Comparison of ENCODE assay signal across 31 cellular contexts in the genomic region with DNA sequence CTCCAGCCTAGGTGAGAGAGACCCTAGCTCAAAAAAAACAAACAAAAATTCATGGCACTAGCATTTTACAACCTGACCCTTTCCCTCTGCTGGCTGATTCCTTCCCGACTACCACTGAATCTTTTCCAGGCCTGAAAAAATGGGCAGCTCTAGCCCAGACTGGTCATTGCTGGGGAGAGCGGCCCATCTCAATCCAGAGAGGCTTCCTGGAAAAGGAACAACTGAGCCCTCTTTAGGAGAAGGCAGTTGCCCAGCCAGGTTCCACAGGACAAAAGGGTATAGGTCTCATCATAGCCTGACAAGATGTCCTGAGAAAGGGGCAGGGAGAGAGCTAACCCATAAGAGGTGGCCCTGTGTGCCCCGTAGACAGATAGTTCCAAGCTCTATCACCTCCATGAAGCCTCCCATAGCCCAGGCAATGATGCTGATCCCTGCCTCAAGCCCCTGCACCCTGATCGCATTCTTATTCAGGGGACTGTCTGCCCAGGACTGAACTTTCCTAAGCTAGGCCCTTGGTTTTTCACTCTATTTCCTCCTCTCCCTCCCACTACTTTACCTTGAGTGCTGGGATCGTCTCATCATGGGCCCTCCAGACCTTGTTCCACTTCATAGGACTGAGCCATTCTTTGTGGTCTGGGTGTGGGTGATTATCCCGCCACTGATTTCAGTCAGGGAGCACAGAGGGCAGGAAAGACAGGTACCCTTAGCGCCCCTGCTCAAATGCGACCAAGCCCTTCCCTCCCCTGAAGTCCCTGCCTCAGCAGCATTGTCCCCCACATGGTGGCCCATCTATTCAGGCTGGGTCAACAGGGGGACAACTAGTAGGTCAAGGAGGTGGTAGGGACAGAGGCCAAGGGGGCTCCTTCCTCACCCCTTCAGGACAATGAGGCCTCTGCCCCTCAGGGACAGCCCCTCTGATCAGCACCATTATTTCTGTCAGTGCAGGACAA. TPM values are rescaled to one million over a fixed set of nuclear protein-coding genes. Genes with fewer than 3 reads are reported as not detected.
DNase-seq lines count a peak whose midpoint lies in the region; ATAC-seq and TF ChIP-seq lines count a peak whose summit lies in the region.
"Had no signal": no experiment of that assay in that cellular context is flagged by ENCODE, and none has a peak within 500 bp of the region (broad histone marks: within the 10 kb centered on the region; RNA-seq: fewer than 3 reads in every experiment).

No MANE protein-coding gene starts in this region.

- no peak overlapping the region for H3K23ac ChIP-seq in H9 (ENCODE audit: insufficient read length, low read depth, low read length)

- H3K27me3 ChIP-seq in H9 (ENCODE audit: insufficient read depth, low read length) = peaks cover 4% of the 10 kb centered on the region; the same call in 1 of the 2 replicates
- peaks cover 70% of the 10 kb centered on the region for H3K27me3 ChIP-seq in iPS-15b (ENCODE audit: control insufficient read depth, insufficient read depth, low read length)
- peaks cover 0 to 65% (median 5%) of the 10 kb centered on the region in 4 donors for H3K27me3 ChIP-seq in esophagus squamous epithelium
- H3K27me3 ChIP-seq: ascending aorta, ovary had no signal

- H3K18ac ChIP-seq in H9 (ENCODE audit: insufficient read length, low read depth, low read length) = no peak overlapping the region

- no peaks in the 10 kb centered on the region for H3K79me2 ChIP-seq in H9 (ENCODE audit: insufficient read depth, low read length)

- no peak overlapping the region for H3K14ac ChIP-seq in H9 (ENCODE audit: insufficient read depth, low read length)

- no peak overlapping the region for H2AFZ ChIP-seq in H9 (ENCODE audit: low read length)

- H2BK15ac ChIP-seq in H9 (ENCODE audit: low read depth, low read length) = no peak overlapping the region

- no peak for ATAC-seq in HG03571 (IDR thresholded peaks at IDR 0.05; ENCODE audit: unreplicated experiment)
- ATAC-seq: activated CD8-positive, alpha-beta T cell treated with anti-CD3 and anti-CD28 coated beads for 36 hours; CD8-positive, alpha-beta T cell; gastroesophageal sphincter; naive thymus-derived CD4-positive, alpha-beta T cell; right cardiac atrium; SK-N-SH treated with all-trans-retinoic acid at 6 μM for 48 hours; T-helper 17 cell had no signal

- peaks cover 46 to 54% of the 10 kb centered on the region in 2 experiments for H3K4me1 Mint-ChIP-seq in H9
- no peaks in the 10 kb centered on the region for H3K4me1 Mint-ChIP-seq in progenitor cell of endocrine pancreas (ENCODE audit: low read depth)

- H3K9me3 ChIP-seq in H9 (ENCODE audit: control insufficient read depth, low read depth, low read length) (no peaks in the 10 kb centered on the region), iPS-15b (ENCODE audit: control insufficient read depth, insufficient read depth, low read length) (no peaks in the 10 kb centered on the region), esophagus squamous epithelium (no peaks in the 10 kb centered on the region)
- H3K9me3 ChIP-seq: ascending aorta, gastroesophageal sphincter, ovary, spleen had no signal

- no peak overlapping the region for H4K91ac ChIP-seq in H9 (ENCODE audit: insufficient read length, low read depth, low read length)

- no peak overlapping the region for H3K4me2 ChIP-seq in H9 (ENCODE audit: insufficient read depth, insufficient read length, low read length)

- no peak for TF ChIP-seq CTCF in H9 (conservative IDR thresholded peaks at IDR 0.05)
- no peak for TF ChIP-seq CTCF in progenitor cell of endocrine pancreas (IDR thresholded peaks at IDR 0.05; ENCODE audit: unreplicated experiment)
- no peak for TF ChIP-seq CTCF in esophagus squamous epithelium (IDR thresholded peaks at IDR 0.05)

- H4K5ac ChIP-seq in H9 (ENCODE audit: insufficient read length, low read depth, low read length) = no peak overlapping the region

- H3K36me3 Mint-ChIP-seq in H9 (ENCODE audit: insufficient read depth in 1 of 3, low read depth in 3 of 3) (no peaks in the 10 kb centered on the region; a peak in 2 of 7 replicates), progenitor cell of endocrine pancreas (ENCODE audit: insufficient read depth) (no peaks in the 10 kb centered on the region)
- H3K36me3 Mint-ChIP-seq: activated naive CD8-positive, alpha-beta T cell treated with anti-CD3 and anti-CD28 coated beads for 36 hours; CD8-positive, alpha-beta T cell; mesothelial cell of epicardium; naive thymus-derived CD4-positive, alpha-beta T cell had no signal

- H2BK5ac ChIP-seq in H9 (ENCODE audit: insufficient read length, low read length) = no peak overlapping the region

- no peak overlapping the region for H3T11ph ChIP-seq in H9 (ENCODE audit: low read length)

- H3K36me3 ChIP-seq in iPS-15b (ENCODE audit: control insufficient read depth, insufficient read depth, low read length) (no peaks in the 10 kb centered on the region), esophagus squamous epithelium (no peaks in the 10 kb centered on the region)
- H3K36me3 ChIP-seq: ascending aorta, gastroesophageal sphincter, ovary, spleen had no signal

- H3K9ac ChIP-seq in H9 (ENCODE audit: extremely low read depth, insufficient read length, low read length) (no peak overlapping the region), iPS-15b (ENCODE audit: low read depth, low read length) (no peak overlapping the region)

- H3K27me3 Mint-ChIP-seq in H9 (ENCODE audit: low read depth) (peaks cover 55% of the 10 kb centered on the region), progenitor cell of endocrine pancreas (peaks cover 71% of the 10 kb centered on the region)

- H3K4me3 Mint-ChIP-seq in H9 (peak overlapping the region; percentile 51 to 56; a peak in 3 of 5 replicates), progenitor cell of endocrine pancreas (ENCODE audit: low read depth) (peak overlapping the region; percentile 57)
- H3K4me3 Mint-ChIP-seq: activated CD8-positive, alpha-beta T cell treated with anti-CD3 and anti-CD28 coated beads for 36 hours; activated naive CD8-positive, alpha-beta T cell treated with anti-CD3 and anti-CD28 coated beads for 36 hours; B cell; CD8-positive, alpha-beta T cell; dendritic cell treated with granulocyte-macrophage colony-stimulating factor and Interleukin-4, amounts not matched to agents 40 ng/mL and 50 ng/mL, for 4 days; naive thymus-derived CD4-positive, alpha-beta T cell; T-helper 17 cell had no signal

- no peaks in the 10 kb centered on the region; the same call in 1 of the 2 replicates for H3K4me1 ChIP-seq in H9 (ENCODE audit: insufficient read depth, low read length)
- peaks cover 18% of the 10 kb centered on the region for H3K4me1 ChIP-seq in iPS-15b (ENCODE audit: control insufficient read depth, insufficient read depth, low read length)
- H3K4me1 ChIP-seq in esophagus squamous epithelium = peaks cover 0 to 10% (median 6%) of the 10 kb centered on the region in 3 donors
- H3K4me1 ChIP-seq: ascending aorta had no signal

- peak overlapping the region; percentile 43 for H3K4me3 ChIP-seq in iPS-15b (ENCODE audit: low read depth, low read length)
- H3K4me3 ChIP-seq in esophagus squamous epithelium = no peak overlapping the region
- H3K4me3 ChIP-seq: ascending aorta, ovary had no signal

- no peak overlapping the region for H2BK12ac ChIP-seq in H9 (ENCODE audit: insufficient read length, low read depth, low read length)

- H2BK120ac ChIP-seq in H9 (ENCODE audit: low read depth, low read length, poor library complexity, severe bottlenecking) = no peak overlapping the region

- H3K4ac ChIP-seq in H9 (ENCODE audit: low read depth, low read length) = no peak overlapping the region

- intact Hi-C loops in esophagus squamous epithelium (cut with DNase I) = loop anchor here (10.0 kb wide), 1 partner anchor 228 kb away; a partner anchor contains a TSS

- H3K56ac ChIP-seq in H9 (ENCODE audit: insufficient read length, low read depth, low read length) = no peak overlapping the region

- no peak overlapping the region; a peak in 1 of 7 replicates for H3K27ac Mint-ChIP-seq in H9
- no peak overlapping the region for H3K27ac Mint-ChIP-seq in progenitor cell of endocrine pancreas
- H3K27ac Mint-ChIP-seq: activated CD8-positive, alpha-beta T cell treated with anti-CD3 and anti-CD28 coated beads for 36 hours; activated naive CD8-positive, alpha-beta T cell treated with anti-CD3 and anti-CD28 coated beads for 36 hours; B cell; CD8-positive, alpha-beta T cell; dendritic cell treated with granulocyte-macrophage colony-stimulating factor and Interleukin-4, amounts not matched to agents 40 ng/mL and 50 ng/mL, for 4 days; mesothelial cell of epicardium; T-helper 17 cell had no signal

- no CpG with 5 or more reads among the region's 8 CpGs for WGBS in H9 (ENCODE audit: extremely low coverage, insufficient read length, low lambda C conversion rate)
- WGBS in esophagus squamous epithelium, 2 donors = 86 to 92% methylated on average over 5 to 8 of the region's 8 CpGs

- TF ChIP-seq POLR2A in esophagus squamous epithelium (IDR thresholded peaks at IDR 0.05) = no peak

- H4K8ac ChIP-seq in H9 (replicated peaks; ENCODE audit: insufficient read length, low read depth, low read length) = no peak overlapping the region

- no peaks in the 10 kb centered on the region for H3K79me1 ChIP-seq in H9 (ENCODE audit: insufficient read depth, low read depth, low read length, poor library complexity, severe bottlenecking)

- no peaks in the 10 kb centered on the region for H3K9me3 Mint-ChIP-seq in H9
- no peaks in the 10 kb centered on the region for H3K9me3 Mint-ChIP-seq in progenitor cell of endocrine pancreas (ENCODE audit: low read depth)
- H3K9me3 Mint-ChIP-seq: activated CD8-positive, alpha-beta T cell treated with anti-CD3 and anti-CD28 coated beads for 36 hours; activated naive CD8-positive, alpha-beta T cell treated with anti-CD3 and anti-CD28 coated beads for 36 hours; CD8-positive, alpha-beta T cell; dendritic cell treated with granulocyte-macrophage colony-stimulating factor and Interleukin-4, amounts not matched to agents 40 ng/mL and 50 ng/mL, for 4 days; mesothelial cell of epicardium; naive thymus-derived CD4-positive, alpha-beta T cell had no signal

- no peaks in the 10 kb centered on the region for H4K20me1 ChIP-seq in H9 (ENCODE audit: control insufficient read depth, insufficient read depth, insufficient read length)

- DNase-seq in H9 (no peak), progenitor cell of endocrine pancreas (ENCODE audit: low spot score, unreplicated experiment) (no peak), pons (ENCODE audit: low spot score) (no peak), esophagus squamous epithelium (lab: John Stamatoyannopoulos, UW) (no peak), putamen (ENCODE audit: low spot score) (no peak)
- DNase-seq: activated CD4-positive, alpha-beta T cell treated with anti-CD3 and anti-CD28 coated beads for 1 hour; activated CD8-positive, alpha-beta T cell treated with anti-CD3 and anti-CD28 coated beads for 36 hours; activated naive CD8-positive, alpha-beta T cell treated with anti-CD3 and anti-CD28 coated beads for 36 hours; CD8-positive, alpha-beta T cell; H7; Kasumi-1; naive thymus-derived CD4-positive, alpha-beta T cell; NCI-H146; NCI-H446; OCI-M1; right cardiac atrium; spleen; T-helper 17 cell had no signal

- no peak overlapping the region for H2BK20ac ChIP-seq in H9 (ENCODE audit: low read depth, low read length, poor library complexity, severe bottlenecking)

- no peak overlapping the region for H2AK5ac ChIP-seq in H9 (ENCODE audit: insufficient read length, low read length)

- peaks cover 6% of the 10 kb centered on the region for H3K23me2 ChIP-seq in H9 (ENCODE audit: insufficient read length, low read depth, low read length, poor library complexity, severe bottlenecking)

- H3K27ac ChIP-seq in H9 (ENCODE audit: insufficient read length, low read depth, low read length) = no peak overlapping the region
- H3K27ac ChIP-seq in angular gyrus (ENCODE audit: low read depth, low read length) = peak overlapping the region; percentile 72
- no peak overlapping the region for H3K27ac ChIP-seq in esophagus squamous epithelium
- H3K27ac ChIP-seq: ascending aorta, gastroesophageal sphincter, ovary, spleen had no signal

RNA-seq across cellular contexts. Expression of a gene that starts 18.2 kb away (rescaled TPM):
- total RNA-seq in H9 (2021) = 1.4 and 1.5 TPM in 2 replicates
- total RNA-seq in progenitor cell of endocrine pancreas = 0.36 and 0.71 TPM in 2 replicates
- total RNA-seq in esophagus squamous epithelium = 1 to 10 TPM in 2 of 4 donors, under 1 TPM in 2; 0.23 to 1.6 (median 1.1) TPM
- total RNA-seq: activated CD8-positive, alpha-beta T cell treated with anti-CD3 and anti-CD28 coated beads for 36 hours; activated naive CD8-positive, alpha-beta T cell treated with anti-CD3 and anti-CD28 coated beads for 36 hours; ascending aorta; B cell; cardiac septum; CD8-positive, alpha-beta T cell; fibroblast of lung; gastroesophageal sphincter; naive thymus-derived CD4-positive, alpha-beta T cell; right cardiac atrium; subcutaneous adipose tissue; T-helper 17 cell had no signal

RNA-seq across cellular contexts. Expression of a gene that starts 48.9 kb away (rescaled TPM):
- 2.3 and 2.4 TPM in 2 replicates for total RNA-seq in H9 (2021)
- 0.65 and 0.95 TPM in 2 replicates for total RNA-seq in progenitor cell of endocrine pancreas
- not detected for total RNA-seq in esophagus squamous epithelium
- total RNA-seq: activated naive CD8-positive, alpha-beta T cell treated with anti-CD3 and anti-CD28 coated beads for 36 hours; ascending aorta; cardiac septum; gastroesophageal sphincter; mesothelial cell of epicardium; ovary; right cardiac atrium; spleen; subcutaneous adipose tissue had no signal

RNA-seq across cellular contexts. Expression of a gene that starts 49.1 kb away (rescaled TPM):
- total RNA-seq in H9 (2021) (515 and 524 TPM in 2 replicates), progenitor cell of endocrine pancreas (260 and 270 TPM in 2 replicates), esophagus squamous epithelium (100 to 1,000 TPM; 149 to 258 (median 226) TPM)
